In the genomic region with DNA sequence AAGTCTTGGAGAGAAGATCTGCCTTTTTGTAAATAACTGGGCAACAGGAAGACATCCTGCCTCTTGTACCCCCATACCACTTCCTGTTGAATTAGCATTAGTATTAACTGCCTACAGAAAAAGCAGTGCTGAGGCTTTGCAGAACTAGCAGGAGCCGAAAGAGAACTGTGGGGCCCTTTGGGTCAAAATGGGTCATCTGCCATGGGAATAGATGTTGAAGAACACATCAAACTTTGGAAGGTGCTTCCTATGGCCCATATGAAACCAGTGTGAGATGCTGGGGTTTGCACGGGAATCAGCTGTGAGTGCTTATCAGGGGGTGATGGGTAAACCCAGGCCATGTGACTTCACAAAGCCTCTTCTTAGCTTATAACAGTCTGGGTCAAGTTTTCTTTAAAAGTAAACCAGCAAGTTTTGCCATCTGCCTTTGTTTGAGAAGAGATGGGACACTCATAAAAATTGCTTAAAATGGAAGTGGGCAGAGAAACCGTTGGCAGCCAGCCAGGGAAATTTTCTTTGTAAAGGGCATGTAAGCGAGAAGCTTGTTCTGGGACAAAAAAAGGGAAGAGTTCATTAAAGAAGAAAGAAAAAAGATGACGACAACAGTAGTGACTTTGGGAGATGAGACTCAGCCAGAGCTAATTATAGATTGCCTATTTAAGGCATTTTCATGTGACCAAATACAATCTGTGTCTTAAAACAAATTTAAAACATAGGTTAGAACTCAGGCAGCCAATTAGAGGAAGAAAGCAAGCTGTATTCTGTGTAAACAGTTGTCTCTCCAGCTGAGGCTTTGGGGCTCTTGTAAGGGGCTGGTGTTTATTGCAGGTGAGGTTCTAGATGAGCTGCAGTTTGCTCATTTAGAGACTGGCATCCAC, we compare ENCODE assay signal across 8 cellular contexts.
DNase-seq lines count a peak whose midpoint lies in the region; ATAC-seq and TF ChIP-seq lines count a peak whose summit lies in the region.

No MANE protein-coding gene starts in this region.

- peak overlapping the region; percentile 93 for H3K27ac ChIP-seq in muscle layer of colon (ENCODE audit: low read depth, low read length)
- peak overlapping the region; percentile 88 for H3K27ac ChIP-seq in stomach smooth muscle (ENCODE audit: low read length)

- H3K36me3 ChIP-seq in muscle layer of colon (ENCODE audit: insufficient read depth, low read length) (no peaks in the 10 kb centered on the region), stomach smooth muscle (ENCODE audit: control insufficient read depth in 2 of 2, insufficient read depth in 2 of 2, low read length in 2 of 2) (no peaks in the 10 kb centered on the region)

- H3K4me1 ChIP-seq in muscle layer of colon (ENCODE audit: insufficient read depth, low read length) (peaks cover 50% of the 10 kb centered on the region), stomach smooth muscle (ENCODE audit: control insufficient read depth, insufficient read depth, low read length) (peaks cover 41% of the 10 kb centered on the region)

- ATAC-seq in GM19035 (IDR thresholded peaks at IDR 0.05; ENCODE audit: unreplicated experiment), result no peak
- ATAC-seq in GM19463 (IDR thresholded peaks at IDR 0.05; ENCODE audit: unreplicated experiment), result no peak

- no peak overlapping the region for H3K4me3 ChIP-seq in epithelial cell of esophagus (ENCODE audit: low read length)
- H3K4me3 ChIP-seq in muscle layer of colon (ENCODE audit: low read depth in 1 of 2, low read length in 2 of 2), result peak overlapping the region in 1 of 2 donors; percentile 14
- H3K4me3 ChIP-seq in stomach smooth muscle (ENCODE audit: low read length in 2 of 2), result peak overlapping the region; percentile 35 to 36

- in situ Hi-C loops in GM13977 (cut with MboI; ENCODE audit: low pct_unique_long_range_greater_than_20kb, low sequenced_read_pairs, unreplicated experiment), result no loop called here

- H3K9ac ChIP-seq in muscle layer of colon (ENCODE audit: low read length), result peak overlapping the region; percentile 16
- H3K9ac ChIP-seq in stomach smooth muscle (ENCODE audit: low read length in 2 of 2), result peak overlapping the region; percentile 51 to 62

- peak; percentile 62 for DNase-seq in GM13977 (ENCODE audit: low spot score)
- peak; percentile 13 for DNase-seq in NCI-H345 treated with DMSO at 0.1 percent for 48 hours (lab: John Stamatoyannopoulos, UW; ENCODE audit: unreplicated experiment)
- peak; percentile 32 for DNase-seq in activated CD8-positive, alpha-beta memory T cell treated with anti-CD3 and anti-CD28 coated beads, Interleukin-2, amount 50 U/mL, for 24 hours (ENCODE audit: extremely low read depth)
- peak; percentile 54 for DNase-seq in epithelial cell of esophagus (ENCODE audit: low read depth)

- TF ChIP-seq CTCF in GM13977 (IDR thresholded peaks at IDR 0.05; ENCODE audit: extremely low read depth, insufficient read depth, missing control alignments), result no peak
- no peak for TF ChIP-seq CTCF in epithelial cell of esophagus (IDR thresholded peaks at IDR 0.05; ENCODE audit: insufficient read depth, low read depth, low read length, missing control alignments)

- H3K27me3 ChIP-seq in muscle layer of colon (ENCODE audit: control insufficient read depth in 1 of 2, insufficient read depth in 2 of 2, low read length in 2 of 2) (no peaks in the 10 kb centered on the region), stomach smooth muscle (ENCODE audit: control insufficient read depth in 1 of 2, insufficient read depth in 2 of 2, low read length in 2 of 2) (no peaks in the 10 kb centered on the region)

- no peaks in the 10 kb centered on the region for H3K9me3 ChIP-seq in muscle layer of colon (ENCODE audit: low read length)
- H3K9me3 ChIP-seq in stomach smooth muscle (ENCODE audit: control insufficient read depth in 2 of 2, low read length in 2 of 2), result no peaks in the 10 kb centered on the region
